Comparison of ENCODE assay signal across 8 cellular contexts in genomic region chr19:13132471-13133166, GRCh38. TPM values are rescaled to one million over a fixed set of nuclear protein-coding genes. Genes with fewer than 3 reads are reported as not detected.
DNase-seq lines count a peak whose midpoint lies in the region; ATAC-seq and TF ChIP-seq lines count a peak whose summit lies in the region.

No MANE protein-coding gene starts in this region.

- H3K27ac ChIP-seq in left lung: peak overlapping the region; percentile 26 to 73

- intact Hi-C loops in left lung (cut with DNase I): no loop called here

- peaks cover 0 to 29% of the 10 kb centered on the region in 2 donors for H3K4me1 ChIP-seq in left lung

- no peak for TF ChIP-seq CTCF in left lung (IDR thresholded peaks at IDR 0.05)

- H3K36me3 ChIP-seq in left lung: peaks cover 0 to 27% of the 10 kb centered on the region in 2 donors

- H3K9me3 ChIP-seq in left lung: no peaks in the 10 kb centered on the region

- ATAC-seq in left lung (no peak), HG03108 (IDR thresholded peaks at IDR 0.05; ENCODE audit: unreplicated experiment) (no peak)

- no peaks in the 10 kb centered on the region for H3K27me3 ChIP-seq in left lung

- no peak overlapping the region for H3K4me3 ChIP-seq in left lung

- DNase-seq in stimulated activated naive CD4-positive, alpha-beta T cell treated with Interleukin-2 at 50 U/mL for 16 hours (lab: John Stamatoyannopoulos, UW): peak; percentile 71
- no peak for DNase-seq in stimulated activated naive CD4-positive, alpha-beta T cell (lab: John Stamatoyannopoulos, UW)
- DNase-seq in activated effector memory CD4-positive, alpha-beta T cell treated with Interleukin-2 at 50 U/mL for 16 hours: peak; percentile 47
- DNase-seq in left lung (no peak), cerebellar nuclear complex (lab: John Stamatoyannopoulos, UW) (no peak), mesenteric fat pad (ENCODE audit: low spot score) (no peak), NCI-H2081 (lab: John Stamatoyannopoulos, UW) (no peak)

RNA-seq across cellular contexts. Expression of gene NACC1, which starts 14.6 kb away (rescaled TPM):
- 10 to 100 TPM; 65.1 to 92.5 TPM for total RNA-seq in left lung
- total RNA-seq in mesenteric fat pad: 45.2 TPM

RNA-seq across cellular contexts. Expression of gene TRMT1, which starts 16.1 kb away (rescaled TPM):
- total RNA-seq in left lung (10 to 100 TPM; 24.2 to 46.2 TPM), mesenteric fat pad (33.2 TPM)

RNA-seq across cellular contexts. Expression of gene STX10, which starts 17.6 kb away (rescaled TPM):
- 10 to 100 TPM; 64.0 to 94.8 TPM for total RNA-seq in left lung
- 45.4 TPM for total RNA-seq in mesenteric fat pad

RNA-seq across cellular contexts. Expression of gene IER2, which starts 17.6 kb away (rescaled TPM):
- total RNA-seq in left lung: 10 to 100 TPM; 70.1 to 99.4 TPM
- 229 TPM for total RNA-seq in mesenteric fat pad

RNA-seq across cellular contexts. Expression of gene LYL1, which starts 30.0 kb away (rescaled TPM):
- total RNA-seq in left lung (10 to 100 TPM; 15.4 to 32.9 TPM), mesenteric fat pad (11.5 TPM)

Comparison
In these comparisons a context has a peak if more than half of its experiments do, and no peak if none do; other contexts are left out.
1. DNase-seq: peak in stimulated activated naive CD4-positive, alpha-beta T cell treated with Interleukin-2 at 50 U/mL for 16 hours (single experiment) and activated effector memory CD4-positive, alpha-beta T cell treated with Interleukin-2 at 50 U/mL for 16 hours (single experiment); none in stimulated activated naive CD4-positive, alpha-beta T cell (0 of 6), left lung (0 of 2), cerebellar nuclear complex (0 of 2), mesenteric fat pad (single experiment) and NCI-H2081 (0 of 2).